Comparison of ENCODE assay signal across 19 cellular contexts in genomic region chr2:20541305-20541640, GRCh38.
"Had no signal": no experiment of that assay in that cellular context is flagged by ENCODE, and none has a peak within 500 bp of the region (broad histone marks: within the 10 kb centered on the region; RNA-seq: fewer than 3 reads in every experiment).

No MANE protein-coding gene starts in this region.

- H3K4me3 ChIP-seq: esophagus squamous epithelium, left lung, lower lobe of right lung, sigmoid colon, skin epidermis, stomach, uterus had no signal

- H3K27ac Mint-ChIP-seq: dendritic cell treated with granulocyte-macrophage colony-stimulating factor and Interleukin-4, amounts not matched to agents 40 ng/mL and 50 ng/mL, for 4 days; immature natural killer cell; natural killer cell treated with Interleukin-12 subunit alpha and Interleukin-12 subunit beta and Interleukin-15 and Interleukin-18, amount 100 ng/mL, for 72 hours had no signal

- H3K4me3 Mint-ChIP-seq: dendritic cell treated with granulocyte-macrophage colony-stimulating factor and Interleukin-4, amounts not matched to agents 40 ng/mL and 50 ng/mL, for 4 days; immature natural killer cell; natural killer cell treated with Interleukin-12 subunit alpha and Interleukin-12 subunit beta and Interleukin-15 and Interleukin-18, amount 100 ng/mL, for 72 hours; type B pancreatic cell had no signal

- H3K9me3 Mint-ChIP-seq: immature natural killer cell; natural killer cell treated with Interleukin-12 subunit alpha and Interleukin-12 subunit beta and Interleukin-15 and Interleukin-18, amount 100 ng/mL, for 72 hours; type B pancreatic cell had no signal

- H3K36me3 Mint-ChIP-seq: immature natural killer cell; natural killer cell treated with Interleukin-12 subunit alpha and Interleukin-12 subunit beta and Interleukin-15 and Interleukin-18, amount 100 ng/mL, for 72 hours; type B pancreatic cell had no signal

- ATAC-seq: left lung; lower lobe of right lung; natural killer cell treated with Interleukin-12 subunit alpha and Interleukin-12 subunit beta and Interleukin-15 and Interleukin-18, amount 100 ng/mL, for 72 hours had no signal

- H3K27me3 ChIP-seq: esophagus squamous epithelium, left lung, neutrophil, sigmoid colon, stomach, uterus had no signal

- H3K36me3 ChIP-seq: esophagus squamous epithelium, left lung, lower lobe of right lung, neutrophil, sigmoid colon, stomach, uterus had no signal

- H3K9me3 ChIP-seq: left lung, neutrophil, sigmoid colon, uterus had no signal

- H3K27ac ChIP-seq: left lung, lower lobe of right lung, neutrophil, sigmoid colon, uterus had no signal

- H3K4me1 ChIP-seq: left lung, lower lobe of right lung, uterus had no signal

- DNase-seq: esophagus squamous epithelium; foreskin fibroblast; immature natural killer cell; lower lobe of right lung; mesenchymal stem cell; midbrain; sigmoid colon; stimulated activated CD4-positive, alpha-beta T cell treated with anti-CD3 and anti-CD28 coated beads, Interleukin-2, amount 100 ng/mL, for 24 hours; stimulated activated CD4-positive, alpha-beta T cell treated with anti-CD3 and anti-CD28 coated beads, Interleukin-4, amount 100 ng/mL, for 4 hours; stimulated activated naive CD4-positive, alpha-beta T cell; stomach; substantia nigra; uterus had no signal
